22 cellular contexts compared by ENCODE assay signal in genomic region chr1:92989253-92989652, GRCh38. TPM values are rescaled to one million over a fixed set of nuclear protein-coding genes. Genes with fewer than 3 reads are reported as not detected.
A peak's percentile ranks its signal among the peaks of the same experiment; 100 is the strongest.
DNase-seq lines count a peak whose midpoint lies in the region; ATAC-seq lines count a peak whose summit lies in the region.
"Had no signal": no experiment of that assay in that cellular context is flagged by ENCODE, and none has a peak within 500 bp of the region (broad histone marks: within the 10 kb centered on the region; RNA-seq: fewer than 3 reads in every experiment).

No MANE protein-coding gene starts in this region.

- peak; percentile 59 to 60 for ATAC-seq in activated T-cell treated with anti-CD3 and anti-CD28 coated beads, Interleukin-2, amount 50 U/mL, for 72 hours (replicated peaks in 1 of 2)
- ATAC-seq in naive thymus-derived CD8-positive, alpha-beta T cell = no peak
- ATAC-seq: gastroesophageal sphincter; natural killer cell treated with Interleukin-12 subunit alpha and Interleukin-12 subunit beta and Interleukin-15 and Interleukin-18, amount 100 ng/mL, for 72 hours; right lobe of liver had no signal

- H3K4me1 Mint-ChIP-seq in activated T-cell treated with anti-CD3 and anti-CD28 coated beads, Interleukin-2, amount 50 U/mL, for 72 hours (ENCODE audit: low read depth) = peaks cover 76% of the 10 kb centered on the region
- H3K4me1 Mint-ChIP-seq in activated T-helper 2 cell treated with anti-CD3 and anti-CD28 coated beads, Interferon-gamma antibody, Interleukin-2, Interleukin-4, amounts not matched to agents 10 μg/mL and 5 μg/mL and 100 μg/mL, durations not matched to agents 14 hours and 24 hours and 36 hours (ENCODE audit: low read depth) = peaks cover 62% of the 10 kb centered on the region
- peaks cover 19 to 53% (median 50%) of the 10 kb centered on the region in 4 donors for H3K4me1 Mint-ChIP-seq in naive thymus-derived CD8-positive, alpha-beta T cell

- H3K27ac Mint-ChIP-seq in activated T-cell treated with anti-CD3 and anti-CD28 coated beads, Interleukin-2, amount 50 U/mL, for 72 hours = peak overlapping the region; percentile 92
- H3K27ac Mint-ChIP-seq in activated T-helper 2 cell treated with anti-CD3 and anti-CD28 coated beads, Interferon-gamma antibody, Interleukin-2, Interleukin-4, amounts not matched to agents 10 μg/mL and 5 μg/mL and 100 μg/mL, durations not matched to agents 14 hours and 24 hours and 36 hours = peak overlapping the region; percentile 67
- peak overlapping the region in 7 of 10 donors; percentile 31 to 92 (median 81) for H3K27ac Mint-ChIP-seq in naive thymus-derived CD8-positive, alpha-beta T cell
- H3K27ac Mint-ChIP-seq: memory B cell had no signal

- POLR2A ChIA-PET in naive thymus-derived CD8-positive, alpha-beta T cell (lab: Charles Lee) = interaction anchor here (1.8 to 4.0 kb wide), 3 partner anchors 9 to 27 kb away, joined by 10 to 51 read pairs (median 22); partner anchors contain the start of gene DIPK1A

- DNase-seq in activated T-cell treated with anti-CD3 and anti-CD28 coated beads, Interleukin-2, amount 50 U/mL, for 72 hours = no peak
- DNase-seq in activated T-cell treated with anti-CD3 and anti-CD28 coated beads, Interleukin-2, amount 50 U/mL, for 1 hour = no peak
- DNase-seq in HCEC 1CT = peak; percentile 33
- DNase-seq in activated T-helper 2 cell treated with anti-CD3 and anti-CD28 coated beads, Interferon-gamma antibody, Interleukin-2, Interleukin-4, amounts not matched to agents 10 μg/mL and 5 μg/mL and 100 μg/mL, durations not matched to agents 14 hours and 24 hours and 36 hours (ENCODE audit: low spot score) = no peak
- no peak for DNase-seq in naive thymus-derived CD8-positive, alpha-beta T cell
- DNase-seq in globus pallidus (ENCODE audit: low spot score) = no peak
- DNase-seq in T1000 (lab: John Stamatoyannopoulos, UW) = no peak
- DNase-seq in stimulated activated CD4-positive, alpha-beta T cell treated with anti-CD3 and anti-CD28 coated beads, Interleukin-2, amount 100 ng/mL, for 48 hours = no peak
- DNase-seq: ACHN; anterior cingulate cortex; central memory CD4-positive, alpha-beta T cell; DMS153; GOT3; NCI-H1436 treated with DMSO at 0.1 percent for 48 hours; NCI-H2171; NCI-H524 treated with DMSO at 0.1 percent for 48 hours; right lobe of liver; RPMI8226; stimulated activated naive CD4-positive, alpha-beta T cell treated with Interleukin-2 at 50 U/mL for 16 hours had no signal

- no peaks in the 10 kb centered on the region for H3K9me3 Mint-ChIP-seq in activated T-cell treated with anti-CD3 and anti-CD28 coated beads, Interleukin-2, amount 50 U/mL, for 72 hours
- H3K9me3 Mint-ChIP-seq in activated T-helper 2 cell treated with anti-CD3 and anti-CD28 coated beads, Interferon-gamma antibody, Interleukin-2, Interleukin-4, amounts not matched to agents 10 μg/mL and 5 μg/mL and 100 μg/mL, durations not matched to agents 14 hours and 24 hours and 36 hours = no peaks in the 10 kb centered on the region
- peaks cover 0 to 3% (median 0%) of the 10 kb centered on the region in 9 donors for H3K9me3 Mint-ChIP-seq in naive thymus-derived CD8-positive, alpha-beta T cell
- H3K9me3 Mint-ChIP-seq: memory B cell; natural killer cell treated with Interleukin-12 subunit alpha and Interleukin-12 subunit beta and Interleukin-15 and Interleukin-18, amount 100 ng/mL, for 72 hours had no signal

- intact Hi-C loops in activated T-helper 2 cell treated with anti-CD3 and anti-CD28 coated beads, Interferon-gamma antibody, Interleukin-2, Interleukin-4, amounts not matched to agents 10 μg/mL and 5 μg/mL and 100 μg/mL, durations not matched to agents 14 hours and 24 hours and 36 hours (cut with micrococcal nuclease) = loop anchor here (10.0 kb wide), 2 partner anchors 624 to 856 kb away; no protein-coding TSS in a partner anchor

- H3K36me3 Mint-ChIP-seq in activated T-cell treated with anti-CD3 and anti-CD28 coated beads, Interleukin-2, amount 50 U/mL, for 72 hours (ENCODE audit: insufficient read depth in 2 of 2) = peaks cover 0 to 2% of the 10 kb centered on the region in 2 donors
- peaks cover 23% of the 10 kb centered on the region for H3K36me3 Mint-ChIP-seq in activated T-helper 2 cell treated with anti-CD3 and anti-CD28 coated beads, Interferon-gamma antibody, Interleukin-2, Interleukin-4, amounts not matched to agents 10 μg/mL and 5 μg/mL and 100 μg/mL, durations not matched to agents 14 hours and 24 hours and 36 hours (ENCODE audit: low read depth)
- no peaks in the 10 kb centered on the region for H3K36me3 Mint-ChIP-seq in naive thymus-derived CD8-positive, alpha-beta T cell
- H3K36me3 Mint-ChIP-seq: memory B cell; natural killer cell treated with Interleukin-12 subunit alpha and Interleukin-12 subunit beta and Interleukin-15 and Interleukin-18, amount 100 ng/mL, for 72 hours had no signal

- H3K4me3 Mint-ChIP-seq in activated T-cell treated with anti-CD3 and anti-CD28 coated beads, Interleukin-2, amount 50 U/mL, for 72 hours = peak overlapping the region; percentile 46 to 70
- no peak overlapping the region for H3K4me3 Mint-ChIP-seq in activated T-helper 2 cell treated with anti-CD3 and anti-CD28 coated beads, Interferon-gamma antibody, Interleukin-2, Interleukin-4, amounts not matched to agents 10 μg/mL and 5 μg/mL and 100 μg/mL, durations not matched to agents 14 hours and 24 hours and 36 hours (ENCODE audit: low read depth)
- peak overlapping the region in 3 of 10 donors; percentile 6 to 70 (median 64) for H3K4me3 Mint-ChIP-seq in naive thymus-derived CD8-positive, alpha-beta T cell

- no peaks in the 10 kb centered on the region for H3K27me3 Mint-ChIP-seq in activated T-cell treated with anti-CD3 and anti-CD28 coated beads, Interleukin-2, amount 50 U/mL, for 72 hours (ENCODE audit: low read depth)
- no peaks in the 10 kb centered on the region for H3K27me3 Mint-ChIP-seq in activated T-helper 2 cell treated with anti-CD3 and anti-CD28 coated beads, Interferon-gamma antibody, Interleukin-2, Interleukin-4, amounts not matched to agents 10 μg/mL and 5 μg/mL and 100 μg/mL, durations not matched to agents 14 hours and 24 hours and 36 hours (ENCODE audit: low read depth)
- no peaks in the 10 kb centered on the region for H3K27me3 Mint-ChIP-seq in naive thymus-derived CD8-positive, alpha-beta T cell
- H3K27me3 Mint-ChIP-seq: memory B cell; natural killer cell treated with Interleukin-12 subunit alpha and Interleukin-12 subunit beta and Interleukin-15 and Interleukin-18, amount 100 ng/mL, for 72 hours had no signal

RNA-seq across cellular contexts. Expression of gene DIPK1A, which starts 28.0 kb away (rescaled TPM):
- total RNA-seq in activated T-cell treated with anti-CD3 and anti-CD28 coated beads, Interleukin-2, amount 50 U/mL, for 72 hours = 1 to 10 TPM; 8.4 to 9.3 TPM
- 22.9 and 23.0 TPM in 2 replicates for total RNA-seq in activated T-helper 2 cell treated with anti-CD3 and anti-CD28 coated beads, Interferon-gamma antibody, Interleukin-2, Interleukin-4, amounts not matched to agents 10 μg/mL and 5 μg/mL and 100 μg/mL, durations not matched to agents 14 hours and 24 hours and 36 hours
- total RNA-seq in naive thymus-derived CD8-positive, alpha-beta T cell = 10 to 100 TPM; 12.0 to 14.8 TPM
- polyA plus RNA-seq in naive thymus-derived CD8-positive, alpha-beta T cell = 10 to 100 TPM; 11.5 to 14.5 (median 14.1) TPM

Comparison
In these comparisons a context has a peak if more than half of its experiments do, and no peak if none do; other contexts are left out.
1. ATAC-seq: peak in activated T-cell treated with anti-CD3 and anti-CD28 coated beads, Interleukin-2, amount 50 U/mL, for 72 hours (2 of 2); none in naive thymus-derived CD8-positive, alpha-beta T cell (0 of 2).
2. Peak in every context shown above with its lines, with median percentiles within 50 percentile points of each other: H3K27ac Mint-ChIP-seq.